9 cellular contexts compared by ENCODE assay signal in the genomic region with DNA sequence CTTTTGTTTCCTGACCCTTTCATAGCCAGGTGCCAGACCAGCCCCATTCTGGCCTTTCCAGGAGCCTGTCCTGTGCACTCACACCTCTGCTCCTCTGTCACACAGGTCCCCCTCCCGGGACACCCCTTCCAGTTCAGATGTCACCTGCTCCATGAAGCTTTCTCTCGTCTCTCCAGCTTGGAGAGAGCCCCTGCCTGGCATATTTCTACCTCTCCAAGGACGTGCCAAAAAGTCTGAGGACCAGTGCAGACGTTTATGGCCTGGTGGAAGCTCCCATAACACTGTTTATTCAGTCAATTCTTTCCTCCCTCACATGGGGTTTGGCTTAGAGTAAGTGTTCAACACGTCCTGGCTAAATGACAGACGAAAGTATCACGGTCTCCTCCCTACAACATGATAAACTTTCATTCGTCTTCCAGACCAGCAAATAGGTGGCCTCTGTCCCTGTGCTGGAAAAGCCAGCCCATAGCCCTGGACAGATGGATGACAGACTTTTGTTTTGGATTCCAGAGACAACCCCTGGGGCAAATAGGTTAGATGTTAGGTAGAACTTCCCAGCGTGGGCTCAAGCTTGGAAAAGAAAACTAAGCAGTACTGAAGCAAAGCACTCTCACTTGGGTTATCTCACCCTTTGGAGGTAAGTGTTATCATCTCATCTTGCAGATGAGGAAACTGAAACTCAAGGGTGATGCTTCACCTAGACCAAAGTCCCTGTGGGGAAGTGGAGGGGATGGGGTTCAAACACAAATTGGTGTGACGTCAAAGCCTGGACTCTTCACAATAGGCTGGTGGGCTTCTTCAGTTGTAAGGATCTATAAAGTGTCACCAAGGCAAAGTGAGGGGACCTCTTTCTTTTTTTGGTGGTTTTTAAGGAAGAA. TPM values are rescaled to one million over a fixed set of nuclear protein-coding genes. Genes with fewer than 3 reads are reported as not detected.
DNase-seq lines count a peak whose midpoint lies in the region; ATAC-seq, FAIRE-seq and TF ChIP-seq lines count a peak whose summit lies in the region.
"Had no signal": no experiment of that assay in that cellular context is flagged by ENCODE, and none has a peak within 500 bp of the region (broad histone marks: within the 10 kb centered on the region; RNA-seq: fewer than 3 reads in every experiment).

No MANE protein-coding gene starts in this region.

- peak overlapping the region; percentile 74 for H3K4me3 ChIP-seq in GM06990 (replicated peaks; ENCODE audit: low read depth, low read length)
- H3K4me3 ChIP-seq in PC-9, result no peak overlapping the region
- peak overlapping the region in 1 of 3 experiments; percentile 82 for H3K4me3 ChIP-seq in endothelial cell of umbilical vein (replicated peaks in 1 of 3; ENCODE audit: insufficient read depth in 1 of 3, low read depth in 1 of 3, low read length in 3 of 3)
- H3K4me3 ChIP-seq in skeletal muscle satellite cell (ENCODE audit: low read length), result peak overlapping the region; percentile 96

- CTCF ChIA-PET in PC-9 (lab: Charles Lee) (interaction anchor here (0.5 kb wide), 1 partner anchor 110 kb away, joined by 8 read pairs; no protein-coding TSS in a partner anchor), endothelial cell of umbilical vein (lab: Charles Lee) (interaction anchor here (1.1 to 2.0 kb wide), 3 partner anchors 25 to 88 kb away, joined by 7 to 9 read pairs (median 7); no protein-coding TSS in a partner anchor)

- H3F3A ChIP-seq in PC-9 (ENCODE audit: insufficient read depth, low read depth), result peaks cover 8% of the 10 kb centered on the region; the same call in 1 of the 2 replicates

- H3K9me3 ChIP-seq in PC-9 (ENCODE audit: insufficient read depth, low read depth), result no peaks in the 10 kb centered on the region
- H3K9me3 ChIP-seq in endothelial cell of umbilical vein (replicated peaks; ENCODE audit: control insufficient read depth, insufficient read depth, low read length), result no peaks in the 10 kb centered on the region
- no peaks in the 10 kb centered on the region for H3K9me3 ChIP-seq in skeletal muscle satellite cell (replicated peaks; ENCODE audit: low read length)

- TSS peak; percentile 30 for BruUV-seq in PC-9 (replicated peaks; lab: Mats Ljungman, UMichigan)
- BruUV-seq in endothelial cell of umbilical vein (replicated peaks; lab: Mats Ljungman, UMichigan), result no TSS peak

- H3K4me1 ChIP-seq in PC-9 (replicated peaks; ENCODE audit: insufficient read depth), result peaks cover 40% of the 10 kb centered on the region
- peaks cover 55% of the 10 kb centered on the region for H3K4me1 ChIP-seq in endothelial cell of umbilical vein (ENCODE audit: control insufficient read depth, extremely low read depth, insufficient read depth, low read length)
- H3K4me1 ChIP-seq in skeletal muscle satellite cell (ENCODE audit: control insufficient read depth, insufficient read depth, low read length), result peaks cover 50% of the 10 kb centered on the region

- no peaks in the 10 kb centered on the region for H3K36me3 ChIP-seq in GM06990 (ENCODE audit: control insufficient read depth, insufficient read depth, low read length)
- no peaks in the 10 kb centered on the region for H3K36me3 ChIP-seq in PC-9 (ENCODE audit: low read depth)
- no peaks in the 10 kb centered on the region for H3K36me3 ChIP-seq in endothelial cell of umbilical vein (ENCODE audit: control insufficient read depth in 2 of 2, extremely low read depth in 1 of 2, insufficient read depth in 2 of 2, low read length in 2 of 2)
- no peaks in the 10 kb centered on the region for H3K36me3 ChIP-seq in skeletal muscle satellite cell (ENCODE audit: insufficient read depth, low read length)

- no peak for TF ChIP-seq POLR2A in endothelial cell of umbilical vein (IDR thresholded peaks at IDR 0.05; ENCODE audit: low read depth, low read length)

- H3K27me3 ChIP-seq in GM06990 (replicated peaks; ENCODE audit: control insufficient read depth, insufficient read depth, low read length) (no peaks in the 10 kb centered on the region; the same call in 1 of the 2 replicates), PC-9 (ENCODE audit: insufficient read depth, low read depth) (no peaks in the 10 kb centered on the region), endothelial cell of umbilical vein (ENCODE audit: control insufficient read depth in 2 of 2, insufficient read depth in 2 of 2, low read length in 2 of 2) (no peaks in the 10 kb centered on the region), skeletal muscle satellite cell (ENCODE audit: control insufficient read depth, insufficient read depth, low read length) (no peaks in the 10 kb centered on the region)

- 0 out of 2 replicates have a peak, but pooled peaks cover 3% of the 10 kb centered on the region for H4K20me1 ChIP-seq in PC-9 (ENCODE audit: insufficient read depth)
- peaks cover 2% of the 10 kb centered on the region for H4K20me1 ChIP-seq in endothelial cell of umbilical vein (replicated peaks; ENCODE audit: control insufficient read depth, extremely low read depth, insufficient read depth, low read length)

- no peaks in the 10 kb centered on the region for H3K9me2 ChIP-seq in PC-9 (ENCODE audit: insufficient read depth)

- FAIRE-seq in endothelial cell of umbilical vein (lab: Jason Lieb, UNC), result peak; percentile 70
- FAIRE-seq: colon had no signal

- POLR2A ChIA-PET in PC-9 (lab: Charles Lee; ENCODE audit: unreplicated experiment), result no interaction called here
- POLR2A ChIA-PET in endothelial cell of umbilical vein (lab: Charles Lee), result no interaction called here

- no peak for ATAC-seq in GM21447 (IDR thresholded peaks at IDR 0.05; ENCODE audit: unreplicated experiment)

- H3K9ac ChIP-seq in endothelial cell of umbilical vein (replicated peaks; ENCODE audit: extremely low read depth, insufficient read depth, low read length), result peak overlapping the region; percentile 17
- no peak overlapping the region for H3K9ac ChIP-seq in skeletal muscle satellite cell (ENCODE audit: low read depth, low read length)

- no peak overlapping the region for H2AFZ ChIP-seq in PC-9
- no peak overlapping the region for H2AFZ ChIP-seq in endothelial cell of umbilical vein (ENCODE audit: low read depth, low read length)

- no peak for TF ChIP-seq CTCF in GM06990 (IDR thresholded peaks at IDR 0.05; ENCODE audit: insufficient read depth, low read length, poor library complexity, severe bottlenecking)
- no peak for TF ChIP-seq CTCF in PC-9 (conservative IDR thresholded peaks at IDR 0.05)
- TF ChIP-seq CTCF in endothelial cell of umbilical vein (IDR thresholded peaks at IDR 0.05; ENCODE audit: extremely low read depth in 1 of 2, insufficient read depth in 1 of 2, low read depth in 1 of 2, low read length in 2 of 2), result no peak

- intact Hi-C loops in PC-9 (cut with micrococcal nuclease; ENCODE audit: unreplicated experiment) (no loop called here), endothelial cell of umbilical vein (cut with micrococcal nuclease) (no loop called here)

- H3K79me2 ChIP-seq in PC-9 (ENCODE audit: low read depth), result peaks cover 60% of the 10 kb centered on the region
- peaks cover 68% of the 10 kb centered on the region for H3K79me2 ChIP-seq in endothelial cell of umbilical vein (ENCODE audit: control insufficient read depth, insufficient read depth, low read length)

- H3K27ac ChIP-seq in PC-9 (no peak overlapping the region), endothelial cell of umbilical vein (ENCODE audit: insufficient read depth, low read depth, low read length) (peak overlapping the region; percentile 10)

- DNase-seq in GM06990 (ENCODE audit: extremely low read depth, insufficient read length) (peak; percentile 53), PC-9 (no peak), endothelial cell of umbilical vein (ENCODE audit: low read depth, low spot score) (peak; percentile 35), NCI-H446 treated with DMSO at 0.1 percent for 48 hours (lab: John Stamatoyannopoulos, UW) (no peak), GM19238 (ENCODE audit: insufficient read length, low spot score) (no peak), NCI-H2227 treated with DMSO at 0.1 percent for 48 hours (lab: John Stamatoyannopoulos, UW) (no peak)

- dilution Hi-C loops in endothelial cell of umbilical vein (cut with MboI; ENCODE audit: extremely low pct_ligation_motif_present, low sequenced_read_pairs), result no loop called here

- H3K9me1 ChIP-seq in endothelial cell of umbilical vein (replicated peaks; ENCODE audit: control insufficient read depth, extremely low read depth, insufficient read depth, low read length), result no peaks in the 10 kb centered on the region

- peak overlapping the region; percentile 81 for H3K4me2 ChIP-seq in PC-9
- H3K4me2 ChIP-seq in endothelial cell of umbilical vein (ENCODE audit: insufficient read depth, low read length), result peak overlapping the region; percentile 71
- H3K4me2 ChIP-seq in skeletal muscle satellite cell (ENCODE audit: low read length), result peak overlapping the region; percentile 87

TF ChIP-seq in endothelial cell of umbilical vein, 7 proteins besides CTCF, POLR2A, EP300 and RAD21:
- TF ChIP-seq EZH2 (IDR thresholded peaks at IDR 0.05; ENCODE audit: borderline replicate concordance, low read depth, low read length, severe bottlenecking) (no peak), JUN (IDR thresholded peaks at IDR 0.05; ENCODE audit: borderline replicate concordance, insufficient read depth, insufficient read length, low read depth) (no peak), GATA2 (IDR thresholded peaks at IDR 0.05; ENCODE audit: insufficient read depth, insufficient read length, low read depth, low read length) (peak; percentile 11), MYC (IDR thresholded peaks at IDR 0.05; ENCODE audit: low read depth, low read length) (no peak), POLR2AphosphoS5 (IDR thresholded peaks at IDR 0.05; ENCODE audit: insufficient read depth, low read depth, low read length) (no peak), FOS (IDR thresholded peaks at IDR 0.05; ENCODE audit: borderline replicate concordance, insufficient read depth, low read length) (no peak)
TF ChIP-seq in endothelial cell of umbilical vein: peak in this region for 1.

RNA-seq across cellular contexts. Expression of a gene that starts 52.9 kb away (rescaled TPM):
- total RNA-seq in PC-9 (2021), result 80.8 and 82.1 TPM in 2 replicates
- 496 and 562 TPM in 2 replicates for total RNA-seq in endothelial cell of umbilical vein
- 437 and 521 TPM in 2 replicates for polyA plus RNA-seq in endothelial cell of umbilical vein
- 352 and 358 TPM in 2 replicates for polyA plus RNA-seq in endothelial cell of umbilical vein (2011; cell fraction: cytosol; rRNA removed)
- polyA plus RNA-seq in endothelial cell of umbilical vein (2011; cell fraction: nucleus; rRNA removed), result 291 and 306 TPM in 2 replicates
- 366 and 394 TPM in 2 replicates for polyA plus RNA-seq in endothelial cell of umbilical vein (2012)
- 457 and 568 TPM in 2 replicates for polyA minus RNA-seq in endothelial cell of umbilical vein
- 16.8 TPM for polyA minus RNA-seq in endothelial cell of umbilical vein (2011; cell fraction: cytosol; rRNA and poly(A)+ RNA removed)
- 172 and 244 TPM in 2 replicates for polyA minus RNA-seq in endothelial cell of umbilical vein (2011; cell fraction: nucleus; rRNA and poly(A)+ RNA removed)
- 40.4 and 63.6 TPM in 2 replicates for total RNA-seq in skeletal muscle satellite cell (2012; rRNA removed)

Comparison
In these comparisons a context has a peak if more than half of its experiments do, and no peak if none do; other contexts are left out.
1. DNase-seq: peak in GM06990 (single experiment) and endothelial cell of umbilical vein (single experiment); none in PC-9 (0 of 2), NCI-H446 treated with DMSO at 0.1 percent for 48 hours (single experiment), GM19238 (single experiment) and NCI-H2227 treated with DMSO at 0.1 percent for 48 hours (single experiment).
2. Peak in every context shown above with its lines, with median percentiles within 50 percentile points of each other: H3K4me2 ChIP-seq.